8 cellular contexts compared by ENCODE assay signal in genomic region chr7:6558837-6559236, GRCh38. TPM values are rescaled to one million over a fixed set of nuclear protein-coding genes. Genes with fewer than 3 reads are reported as not detected.
DNase-seq lines count a peak whose midpoint lies in the region; ATAC-seq and TF ChIP-seq lines count a peak whose summit lies in the region.

No MANE protein-coding gene starts in this region.

- H3K4me1 Mint-ChIP-seq in WTC11 = peaks cover 8% of the 10 kb centered on the region

- no peaks in the 10 kb centered on the region for H3K9me3 ChIP-seq in left ventricle myocardium inferior (replicated peaks)

- no peaks in the 10 kb centered on the region for H3K9me3 Mint-ChIP-seq in WTC11

- no peak for DNase-seq in left ventricle myocardium inferior
- no peak for DNase-seq in left ventricle myocardium superior
- peak; percentile 58 for DNase-seq in LoVo (ENCODE audit: low spot score)
- DNase-seq in WTC11 (ENCODE audit: low spot score) = peak; percentile 66
- peak; percentile 54 for DNase-seq in medulla oblongata (ENCODE audit: extremely low spot score)
- DNase-seq in activated gamma-delta T cell treated with Interleukin-2 at 50 U/mL for 16 hours = no peak

- H3K36me3 Mint-ChIP-seq in WTC11 = no peaks in the 10 kb centered on the region

- no peaks in the 10 kb centered on the region; the same call in 1 of the 2 replicates for H3K27me3 Mint-ChIP-seq in WTC11 (ENCODE audit: low read depth)

- intact Hi-C loops in left ventricle myocardium inferior (cut with micrococcal nuclease) (no loop called here), left ventricle myocardium superior (cut with micrococcal nuclease) (no loop called here)

- peaks cover 11% of the 10 kb centered on the region for H3K27me3 ChIP-seq in left ventricle myocardium inferior (ENCODE audit: low read depth)

- ATAC-seq in left ventricle myocardium superior = no peak
- peak; percentile 75 for ATAC-seq in WTC11
- ATAC-seq in GM21515 (IDR thresholded peaks at IDR 0.05; ENCODE audit: unreplicated experiment) = no peak
- no peak for ATAC-seq in HG02623 (IDR thresholded peaks at IDR 0.05; ENCODE audit: unreplicated experiment)

- TF ChIP-seq CTCF in left ventricle myocardium inferior (IDR thresholded peaks at IDR 0.05; ENCODE audit: borderline replicate concordance) (peak; percentile 30), WTC11 (IDR thresholded peaks at IDR 0.05) (no peak)

- H3K4me3 ChIP-seq in left ventricle myocardium inferior = no peak overlapping the region

- H3K27ac Mint-ChIP-seq in WTC11 = no peak overlapping the region

- H3K4me1 ChIP-seq in left ventricle myocardium inferior = no peaks in the 10 kb centered on the region

- CTCF ChIA-PET in WTC11 (lab: Charles Lee) = interaction anchor here (0.7 to 2.3 kb wide), 22 partner anchors 9 to 213 kb away, joined by 3 to 26 read pairs (median 5); partner anchors contain the start of genes INTS15 and ZDHHC4

- no peaks in the 10 kb centered on the region for H3K36me3 ChIP-seq in left ventricle myocardium inferior

- H3K4me3 Mint-ChIP-seq in WTC11 = no peak overlapping the region

- no peak overlapping the region for H3K27ac ChIP-seq in left ventricle myocardium inferior (replicated peaks)

- POLR2A ChIA-PET in WTC11 (lab: Charles Lee) = interaction anchor here (0.6 kb wide), 1 partner anchor 92 kb away, joined by 5 read pairs; no protein-coding TSS in a partner anchor

TF ChIP-seq in WTC11, 78 proteins besides CTCF, POLR2A, EP300 and RAD21:
- TF ChIP-seq, protein P1, sequence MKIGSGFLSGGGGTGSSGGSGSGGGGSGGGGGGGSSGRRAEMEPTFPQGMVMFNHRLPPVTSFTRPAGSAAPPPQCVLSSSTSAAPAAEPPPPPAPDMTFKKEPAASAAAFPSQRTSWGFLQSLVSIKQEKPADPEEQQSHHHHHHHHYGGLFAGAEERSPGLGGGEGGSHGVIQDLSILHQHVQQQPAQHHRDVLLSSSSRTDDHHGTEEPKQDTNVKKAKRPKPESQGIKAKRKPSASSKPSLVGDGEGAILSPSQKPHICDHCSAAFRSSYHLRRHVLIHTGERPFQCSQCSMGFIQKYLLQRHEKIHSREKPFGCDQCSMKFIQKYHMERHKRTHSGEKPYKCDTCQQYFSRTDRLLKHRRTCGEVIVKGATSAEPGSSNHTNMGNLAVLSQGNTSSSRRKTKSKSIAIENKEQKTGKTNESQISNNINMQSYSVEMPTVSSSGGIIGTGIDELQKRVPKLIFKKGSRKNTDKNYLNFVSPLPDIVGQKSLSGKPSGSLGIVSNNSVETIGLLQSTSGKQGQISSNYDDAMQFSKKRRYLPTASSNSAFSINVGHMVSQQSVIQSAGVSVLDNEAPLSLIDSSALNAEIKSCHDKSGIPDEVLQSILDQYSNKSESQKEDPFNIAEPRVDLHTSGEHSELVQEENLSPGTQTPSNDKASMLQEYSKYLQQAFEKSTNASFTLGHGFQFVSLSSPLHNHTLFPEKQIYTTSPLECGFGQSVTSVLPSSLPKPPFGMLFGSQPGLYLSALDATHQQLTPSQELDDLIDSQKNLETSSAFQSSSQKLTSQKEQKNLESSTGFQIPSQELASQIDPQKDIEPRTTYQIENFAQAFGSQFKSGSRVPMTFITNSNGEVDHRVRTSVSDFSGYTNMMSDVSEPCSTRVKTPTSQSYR (CRISPR knock-in tag; IDR thresholded peaks at IDR 0.05) = no peak
- TF ChIP-seq ZNF423 (CRISPR knock-in tag; IDR thresholded peaks at IDR 0.05) = peak; percentile 54
- TF ChIP-seq, protein P2, sequence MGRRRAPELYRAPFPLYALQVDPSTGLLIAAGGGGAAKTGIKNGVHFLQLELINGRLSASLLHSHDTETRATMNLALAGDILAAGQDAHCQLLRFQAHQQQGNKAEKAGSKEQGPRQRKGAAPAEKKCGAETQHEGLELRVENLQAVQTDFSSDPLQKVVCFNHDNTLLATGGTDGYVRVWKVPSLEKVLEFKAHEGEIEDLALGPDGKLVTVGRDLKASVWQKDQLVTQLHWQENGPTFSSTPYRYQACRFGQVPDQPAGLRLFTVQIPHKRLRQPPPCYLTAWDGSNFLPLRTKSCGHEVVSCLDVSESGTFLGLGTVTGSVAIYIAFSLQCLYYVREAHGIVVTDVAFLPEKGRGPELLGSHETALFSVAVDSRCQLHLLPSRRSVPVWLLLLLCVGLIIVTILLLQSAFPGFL (CRISPR knock-in tag; IDR thresholded peaks at IDR 0.05; ENCODE audit: borderline replicate concordance) = no peak

RNA-seq across cellular contexts. Expression of gene GRID2IP, which starts 7.6 kb away (rescaled TPM):
- not detected for total RNA-seq in left ventricle myocardium inferior
- total RNA-seq in left ventricle myocardium superior = not detected
- 3.0 to 4.8 TPM (median 4.6 TPM) in 3 replicates for total RNA-seq in WTC11 (2021)

RNA-seq across cellular contexts. Expression of gene ZDHHC4, which starts 18.4 kb away (rescaled TPM):
- total RNA-seq in left ventricle myocardium inferior (36.7 TPM), left ventricle myocardium superior (35.9 TPM), WTC11 (2021) (37.7 to 48.2 TPM (median 46.4 TPM) in 3 replicates)

RNA-seq across cellular contexts. Expression of gene INTS15, which starts 31.0 kb away (rescaled TPM):
- total RNA-seq in left ventricle myocardium inferior = 14.4 TPM
- total RNA-seq in left ventricle myocardium superior = 16.9 TPM
- total RNA-seq in WTC11 (2021) = 25.6 to 28.2 TPM (median 27.6 TPM) in 3 replicates

RNA-seq across cellular contexts. Expression of gene ZNF853, which starts 56.6 kb away (rescaled TPM):
- 15.0 TPM for total RNA-seq in left ventricle myocardium inferior
- total RNA-seq in left ventricle myocardium superior = 11.1 TPM
- total RNA-seq in WTC11 (2021) = 7.7 to 8.0 TPM (median 8.0 TPM) in 3 replicates

Comparison
In these comparisons a context has a peak if more than half of its experiments do, and no peak if none do; other contexts are left out.
1. DNase-seq: peak in LoVo (single experiment), WTC11 (single experiment) and medulla oblongata (single experiment); none in left ventricle myocardium inferior (single experiment), left ventricle myocardium superior (single experiment) and activated gamma-delta T cell treated with Interleukin-2 at 50 U/mL for 16 hours (single experiment).